ENCODE assay signal across 8 cellular contexts in genomic region chr15:80455668-80456442, GRCh38. TPM values are rescaled to one million over a fixed set of nuclear protein-coding genes. Genes with fewer than 3 reads are reported as not detected.
DNase-seq lines count a peak whose midpoint lies in the region; ATAC-seq and TF ChIP-seq lines count a peak whose summit lies in the region.

No MANE protein-coding gene starts in this region.

- intact Hi-C loops in gastrocnemius medialis (cut with DNase I; ENCODE audit: low total_unique reads) = loop anchor here (1.0 to 10.0 kb wide), 3 partner anchors 322 to 809 kb away; no protein-coding TSS in a partner anchor

- peak overlapping the region; percentile 31; the same call in 1 of the 2 replicates for H3K27ac ChIP-seq in ACC112 (ENCODE audit: low read depth, low read length)
- H3K27ac ChIP-seq in right atrium auricular region = no peak overlapping the region
- H3K27ac ChIP-seq in gastrocnemius medialis = no peak overlapping the region

- no peaks in the 10 kb centered on the region for H3K79me2 ChIP-seq in ACC112 (ENCODE audit: control insufficient read depth, insufficient read depth, low read length, unreplicated experiment)

- peak overlapping the region; percentile 42 for H2AFZ ChIP-seq in ACC112 (ENCODE audit: low read length, unreplicated experiment)

- ATAC-seq in GM18867 (IDR thresholded peaks at IDR 0.05; ENCODE audit: unreplicated experiment) (peak; percentile 48), gastrocnemius medialis (peak; percentile 33 to 81), GM18519 (IDR thresholded peaks at IDR 0.05; ENCODE audit: low FRiP score, unreplicated experiment) (no peak)

- in situ Hi-C loops in gastrocnemius medialis (cut with MboI; ENCODE audit: low sequenced_read_pairs in 4 of 4) = loop anchor here (5.0 to 25.0 kb wide), 4 partner anchors 316 to 806 kb away; no protein-coding TSS in a partner anchor

- TF ChIP-seq CTCF in right atrium auricular region (IDR thresholded peaks at IDR 0.05) (peak; percentile 90 to 97), gastrocnemius medialis (IDR thresholded peaks at IDR 0.05 in 4 of 5, conservative IDR thresholded peaks at IDR 0.05 in 1 of 5) (peak; percentile 75 to 95 (median 83))

- H3K36me3 ChIP-seq in ACC112 (ENCODE audit: insufficient read depth, low read length) (no peaks in the 10 kb centered on the region), right atrium auricular region (no peaks in the 10 kb centered on the region), gastrocnemius medialis (no peaks in the 10 kb centered on the region)

- H3K27me3 ChIP-seq in ACC112 (ENCODE audit: insufficient read depth, low read length) (0 out of 2 replicates have a peak, but pooled peaks cover 3% of the 10 kb centered on the region), right atrium auricular region (no peaks in the 10 kb centered on the region), gastrocnemius medialis (no peaks in the 10 kb centered on the region)

- H3K4me3 ChIP-seq in ACC112 (ENCODE audit: low read depth, low read length) = peak overlapping the region; percentile 38
- no peak overlapping the region for H3K4me3 ChIP-seq in right atrium auricular region
- H3K4me3 ChIP-seq in gastrocnemius medialis = no peak overlapping the region

- H3K9me3 ChIP-seq in right atrium auricular region (no peaks in the 10 kb centered on the region), gastrocnemius medialis (no peaks in the 10 kb centered on the region)

- TF ChIP-seq POLR2A in gastrocnemius medialis (IDR thresholded peaks at IDR 0.05) = no peak

- H3K4me1 ChIP-seq in ACC112 (ENCODE audit: control insufficient read depth, insufficient read depth, low read length, unreplicated experiment) = peaks cover 20% of the 10 kb centered on the region
- H3K4me1 ChIP-seq in right atrium auricular region = no peaks in the 10 kb centered on the region
- no peaks in the 10 kb centered on the region for H3K4me1 ChIP-seq in gastrocnemius medialis

- peak; percentile 32 for DNase-seq in NCI-H1048 (lab: John Stamatoyannopoulos, UW)
- peak; percentile 63 for DNase-seq in SW480 (ENCODE audit: low spot score)
- peak in 42 of 58 donors; percentile 13 to 70 (median 36) for DNase-seq in anterior cingulate cortex (lab: John Stamatoyannopoulos, UW)
- no peak for DNase-seq in right atrium auricular region (ENCODE audit: low spot score)
- DNase-seq in gastrocnemius medialis = peak; percentile 21 to 24

RNA-seq across cellular contexts. Expression of gene ARNT2, which starts 51.7 kb away (rescaled TPM):
- total RNA-seq in right atrium auricular region (1 to 10 TPM; 4.8 to 8.4 TPM), gastrocnemius medialis (10 to 100 TPM in 1 of 4 donors, 1 to 10 TPM in 3; 4.1 to 23.5 (median 6.6) TPM)
